ENCODE assay signal across 1 cellular context in genomic region chr13:40819797-40820315, GRCh38.
TF ChIP-seq lines count a peak whose summit lies in the region.

No MANE protein-coding gene starts in this region.

TF ChIP-seq in GM12878, 131 proteins besides CTCF, POLR2A, EP300 and RAD21 (continued from another document):
- no peak for TF ChIP-seq MLLT1 (IDR thresholded peaks at IDR 0.05)
- no peak for TF ChIP-seq CEBPB (IDR thresholded peaks at IDR 0.05; ENCODE audit: borderline replicate concordance in 1 of 2, low read depth in 2 of 2, low read length in 2 of 2)
- TF ChIP-seq CHD2 (IDR thresholded peaks at IDR 0.05; ENCODE audit: borderline replicate concordance, low read depth, low read length), result no peak
- TF ChIP-seq JUND (IDR thresholded peaks at IDR 0.05; ENCODE audit: low read depth, low read length), result no peak
- no peak for TF ChIP-seq IKZF1 (conservative IDR thresholded peaks at IDR 0.05)
- no peak for TF ChIP-seq USF2 (IDR thresholded peaks at IDR 0.05; ENCODE audit: borderline replicate concordance, low read depth, low read length)
- no peak for TF ChIP-seq NFYA (IDR thresholded peaks at IDR 0.05; ENCODE audit: borderline replicate concordance, low read depth, low read length)
- TF ChIP-seq BCL11A (IDR thresholded peaks at IDR 0.05; ENCODE audit: low read depth, low read length), result no peak
- no peak for TF ChIP-seq IKZF2 (IDR thresholded peaks at IDR 0.05)
- peak; percentile 25; the same call in 1 of the 2 replicates for TF ChIP-seq RELB (IDR thresholded peaks at IDR 0.05; ENCODE audit: low read depth)
- no peak for TF ChIP-seq GABPA (IDR thresholded peaks at IDR 0.05; ENCODE audit: low read depth)
- no peak for TF ChIP-seq RFX5 (IDR thresholded peaks at IDR 0.05; ENCODE audit: low read depth, low read length)
- TF ChIP-seq CEBPZ (IDR thresholded peaks at IDR 0.05; ENCODE audit: low read depth, low read length), result no peak
- 0 out of 2 replicates have a peak, but pooled peaks have one; percentile 15 for TF ChIP-seq IRF4 (IDR thresholded peaks at IDR 0.05; ENCODE audit: low read depth, low read length)
- TF ChIP-seq JUNB (IDR thresholded peaks at IDR 0.05), result peak; percentile 31
- TF ChIP-seq SMC3 (IDR thresholded peaks at IDR 0.05; ENCODE audit: borderline replicate concordance, low read length), result no peak
- TF ChIP-seq ZSCAN29 (IDR thresholded peaks at IDR 0.05), result no peak
- TF ChIP-seq HDGF (IDR thresholded peaks at IDR 0.05), result no peak
- TF ChIP-seq SREBF2 (IDR thresholded peaks at IDR 0.05; ENCODE audit: low read length), result no peak
